ENCODE assay signal across 9 cellular contexts in the genomic region with DNA sequence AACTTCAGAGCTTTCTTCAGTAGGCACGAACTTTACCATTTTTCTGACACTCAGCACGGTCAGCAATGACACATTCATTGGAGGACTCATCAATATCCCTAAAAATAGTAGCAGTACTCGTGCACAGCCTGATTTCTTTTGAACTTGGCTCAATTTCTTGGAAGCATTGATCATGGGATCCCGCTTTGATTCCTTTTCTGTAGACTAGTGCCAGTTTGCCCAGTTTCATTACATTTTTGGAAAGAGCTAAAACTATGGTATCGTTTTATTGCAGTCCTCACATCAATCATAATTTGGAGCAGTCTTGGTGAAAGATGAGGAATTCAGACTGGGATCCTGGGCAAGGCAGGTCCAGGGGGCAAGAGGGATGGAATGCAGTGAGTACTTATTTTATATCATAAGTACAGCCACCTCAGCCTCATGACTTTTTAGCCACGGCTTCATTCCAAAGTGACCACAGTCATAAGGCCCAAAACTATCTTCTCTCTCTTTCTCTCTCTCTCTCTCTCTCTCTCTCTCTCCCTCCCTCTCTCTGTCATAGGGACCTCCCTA.
DNase-seq lines count a peak whose midpoint lies in the region; ATAC-seq and TF ChIP-seq lines count a peak whose summit lies in the region.
"Had no signal": no experiment of that assay in that cellular context is flagged by ENCODE, and none has a peak within 500 bp of the region (broad histone marks: within the 10 kb centered on the region; RNA-seq: fewer than 3 reads in every experiment).

No MANE protein-coding gene starts in this region.

- intact Hi-C loops in right lobe of liver (cut with DNase I) (no loop called here), tibial artery (cut with DNase I; ENCODE audit: low total_unique reads) (no loop called here)
- intact Hi-C loops in naive thymus-derived CD4-positive, alpha-beta T cell (cut with micrococcal nuclease): no loop called here
- intact Hi-C loops in activated CD4-positive, alpha-beta memory T cell treated with anti-CD3 and anti-CD28 coated beads for 36 hours (cut with micrococcal nuclease): no loop called here

- H3K4me1 Mint-ChIP-seq in brain: peaks cover 55% of the 10 kb centered on the region
- no peaks in the 10 kb centered on the region for H3K4me1 Mint-ChIP-seq in naive thymus-derived CD4-positive, alpha-beta T cell
- no peaks in the 10 kb centered on the region for H3K4me1 Mint-ChIP-seq in activated CD4-positive, alpha-beta memory T cell treated with anti-CD3 and anti-CD28 coated beads for 36 hours (ENCODE audit: low read depth)

- no peaks in the 10 kb centered on the region for H3K9me3 ChIP-seq in right lobe of liver
- no peaks in the 10 kb centered on the region for H3K9me3 ChIP-seq in tibial artery
- no peaks in the 10 kb centered on the region for H3K9me3 ChIP-seq in naive thymus-derived CD4-positive, alpha-beta T cell (ENCODE audit: control insufficient read depth in 2 of 3, low read length in 3 of 3)

- TF ChIP-seq CTCF in brain (conservative IDR thresholded peaks at IDR 0.05) (no peak), right lobe of liver (IDR thresholded peaks at IDR 0.05) (no peak), tibial artery (IDR thresholded peaks at IDR 0.05) (no peak)

- DNase-seq in HS-27A (ENCODE audit: low read depth) (peak; percentile 73), right lobe of liver (no peak), tibial artery (peak in 1 of 2 donors; percentile 45), NCI-H1436 (lab: John Stamatoyannopoulos, UW) (no peak)
- no peak for DNase-seq in naive thymus-derived CD4-positive, alpha-beta T cell
- no peak for DNase-seq in activated CD4-positive, alpha-beta memory T cell treated with anti-CD3 and anti-CD28 coated beads for 36 hours

- H3K9me3 Mint-ChIP-seq in brain: peaks cover 0 to 12% (median 0%) of the 10 kb centered on the region in 5 experiments
- peaks cover 0 to 10% (median 0%) of the 10 kb centered on the region in 11 donors for H3K9me3 Mint-ChIP-seq in naive thymus-derived CD4-positive, alpha-beta T cell
- no peaks in the 10 kb centered on the region for H3K9me3 Mint-ChIP-seq in activated CD4-positive, alpha-beta memory T cell treated with anti-CD3 and anti-CD28 coated beads for 36 hours
- H3K9me3 Mint-ChIP-seq: stimulated activated memory B cell treated with anti-CD40 and anti-IgM and Interleukin-4, amounts not matched to agents 10 μg/mL and 1 μg/mL and 100 μg/mL, for 72 hours had no signal

- no peak overlapping the region for H3K4me3 Mint-ChIP-seq in brain
- H3K4me3 Mint-ChIP-seq in naive thymus-derived CD4-positive, alpha-beta T cell: no peak overlapping the region
- H3K4me3 Mint-ChIP-seq in activated CD4-positive, alpha-beta memory T cell treated with anti-CD3 and anti-CD28 coated beads for 36 hours: no peak overlapping the region
- H3K4me3 Mint-ChIP-seq: stimulated activated memory B cell treated with anti-CD40 and anti-IgM and Interleukin-4, amounts not matched to agents 10 μg/mL and 1 μg/mL and 100 μg/mL, for 72 hours had no signal

- H3K27ac Mint-ChIP-seq in brain: peak overlapping the region in 3 of 5 experiments; percentile 43 to 88 (median 82)
- H3K27ac Mint-ChIP-seq in naive thymus-derived CD4-positive, alpha-beta T cell: no peak overlapping the region
- no peak overlapping the region for H3K27ac Mint-ChIP-seq in activated CD4-positive, alpha-beta memory T cell treated with anti-CD3 and anti-CD28 coated beads for 36 hours
- H3K27ac Mint-ChIP-seq: stimulated activated memory B cell treated with anti-CD40 and anti-IgM and Interleukin-4, amounts not matched to agents 10 μg/mL and 1 μg/mL and 100 μg/mL, for 72 hours had no signal

- no peak overlapping the region for H3K4me3 ChIP-seq in right lobe of liver
- H3K4me3 ChIP-seq in tibial artery: no peak overlapping the region
- no peak overlapping the region for H3K4me3 ChIP-seq in naive thymus-derived CD4-positive, alpha-beta T cell (ENCODE audit: low read length)

- WGBS in right lobe of liver (ENCODE audit: insufficient coverage, low coverage, low lambda C conversion rate, missing lambda C conversion rate): 38% methylated on average over 6 of the region's 6 CpGs

- H3K27me3 ChIP-seq in right lobe of liver (no peaks in the 10 kb centered on the region), tibial artery (no peaks in the 10 kb centered on the region)
- no peaks in the 10 kb centered on the region for H3K27me3 ChIP-seq in naive thymus-derived CD4-positive, alpha-beta T cell (ENCODE audit: control insufficient read depth in 2 of 2, insufficient read depth in 2 of 2, low read length in 2 of 2)

- H3K27ac ChIP-seq in right lobe of liver (peak overlapping the region; percentile 75 to 94 (median 89)), tibial artery (peak overlapping the region; percentile 69 to 75)
- H3K27ac ChIP-seq in naive thymus-derived CD4-positive, alpha-beta T cell (ENCODE audit: low read depth, low read length): no peak overlapping the region

- ATAC-seq in right lobe of liver (peak in 1 of 4 donors; percentile 1), GM21737 (IDR thresholded peaks at IDR 0.05; ENCODE audit: unreplicated experiment) (no peak)
- no peak for ATAC-seq in naive thymus-derived CD4-positive, alpha-beta T cell
- ATAC-seq: stimulated activated memory B cell treated with anti-CD40 and anti-IgM and Interleukin-4, amounts not matched to agents 10 μg/mL and 1 μg/mL and 100 μg/mL, for 72 hours had no signal

- H3K36me3 Mint-ChIP-seq in brain: peaks cover 62% of the 10 kb centered on the region
- H3K36me3 Mint-ChIP-seq in naive thymus-derived CD4-positive, alpha-beta T cell: peaks cover 3 to 52% (median 25%) of the 10 kb centered on the region in 5 donors
- peaks cover 54% of the 10 kb centered on the region for H3K36me3 Mint-ChIP-seq in activated CD4-positive, alpha-beta memory T cell treated with anti-CD3 and anti-CD28 coated beads for 36 hours

- H3K4me1 ChIP-seq in right lobe of liver (peaks cover 0 to 17% (median 6%) of the 10 kb centered on the region in 4 donors), tibial artery (peaks cover 0 to 64% (median 37%) of the 10 kb centered on the region in 4 donors)
- no peaks in the 10 kb centered on the region for H3K4me1 ChIP-seq in naive thymus-derived CD4-positive, alpha-beta T cell (ENCODE audit: control insufficient read depth in 2 of 2, insufficient read depth in 2 of 2, low read length in 2 of 2)

- H3K36me3 ChIP-seq in right lobe of liver (no peaks in the 10 kb centered on the region), tibial artery (no peaks in the 10 kb centered on the region)
- no peaks in the 10 kb centered on the region for H3K36me3 ChIP-seq in naive thymus-derived CD4-positive, alpha-beta T cell (ENCODE audit: control insufficient read depth in 2 of 3, insufficient read depth in 3 of 3, low read length in 3 of 3)

- H3K27me3 Mint-ChIP-seq in brain: peaks cover 4% of the 10 kb centered on the region
- H3K27me3 Mint-ChIP-seq in naive thymus-derived CD4-positive, alpha-beta T cell: no peaks in the 10 kb centered on the region
- H3K27me3 Mint-ChIP-seq in activated CD4-positive, alpha-beta memory T cell treated with anti-CD3 and anti-CD28 coated beads for 36 hours: no peaks in the 10 kb centered on the region
- H3K27me3 Mint-ChIP-seq: stimulated activated memory B cell treated with anti-CD40 and anti-IgM and Interleukin-4, amounts not matched to agents 10 μg/mL and 1 μg/mL and 100 μg/mL, for 72 hours had no signal

- no peak for TF ChIP-seq POLR2A in right lobe of liver (IDR thresholded peaks at IDR 0.05)

- POLR2A ChIA-PET in naive thymus-derived CD4-positive, alpha-beta T cell (lab: Charles Lee): no interaction called here
- POLR2A ChIA-PET in activated CD4-positive, alpha-beta memory T cell treated with anti-CD3 and anti-CD28 coated beads for 36 hours (lab: Charles Lee): no interaction called here

- CTCF ChIA-PET in naive thymus-derived CD4-positive, alpha-beta T cell (lab: Charles Lee): no interaction called here
- CTCF ChIA-PET in activated CD4-positive, alpha-beta memory T cell treated with anti-CD3 and anti-CD28 coated beads for 36 hours (lab: Charles Lee): interaction anchor here (1.7 kb wide), 1 partner anchor 55 kb away, joined by 4 read pairs; no protein-coding TSS in a partner anchor

Comparison
In these comparisons a context has a peak if more than half of its experiments do, and no peak if none do; other contexts are left out.
1. H3K27ac Mint-ChIP-seq: peak in brain (3 of 5); none in naive thymus-derived CD4-positive, alpha-beta T cell (0 of 9) and activated CD4-positive, alpha-beta memory T cell treated with anti-CD3 and anti-CD28 coated beads for 36 hours (single experiment).